1 cellular context compared by ENCODE assay signal in the genomic region with DNA sequence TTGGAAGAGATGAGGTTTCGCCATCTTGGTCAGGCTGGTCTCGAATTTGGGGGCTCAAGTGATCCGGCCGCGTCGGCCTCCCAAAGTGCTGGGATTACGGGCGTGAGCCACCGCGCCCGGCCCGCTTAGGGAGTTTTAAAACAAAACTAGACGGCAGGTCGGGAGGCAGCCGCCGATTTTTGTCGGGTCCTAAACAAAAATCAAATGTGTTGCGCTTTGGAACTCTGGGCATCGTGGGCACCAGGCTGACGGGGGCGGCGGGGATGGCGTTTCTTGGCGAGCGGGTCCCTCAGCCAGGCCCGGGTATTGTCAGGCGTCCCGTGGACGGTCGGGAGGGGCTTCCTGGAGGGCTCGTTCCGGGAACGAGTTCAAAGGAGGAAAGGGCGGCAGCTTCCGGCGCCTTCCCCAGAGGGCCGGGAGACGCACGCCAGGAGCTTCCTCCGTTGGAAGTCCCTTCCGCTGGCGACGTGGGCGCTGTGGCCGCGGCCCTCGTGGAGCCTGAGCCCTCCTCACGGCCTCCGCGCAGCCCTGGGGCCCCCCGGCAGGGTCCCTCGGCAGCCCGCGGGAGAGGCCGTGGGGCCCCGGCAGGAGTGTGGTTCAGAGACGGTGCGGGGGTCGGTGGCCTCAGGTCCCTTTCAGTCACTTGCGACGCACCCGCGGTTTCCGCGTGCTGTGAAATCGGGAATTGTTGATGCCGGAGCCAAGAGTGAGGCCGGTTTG.
TF ChIP-seq lines count a peak whose summit lies in the region.

No MANE protein-coding gene starts in this region.

TF ChIP-seq in HepG2, 621 proteins besides CTCF, POLR2A, EP300 and RAD21 (continued from another document and continues in another):
- TF ChIP-seq, protein P1, sequence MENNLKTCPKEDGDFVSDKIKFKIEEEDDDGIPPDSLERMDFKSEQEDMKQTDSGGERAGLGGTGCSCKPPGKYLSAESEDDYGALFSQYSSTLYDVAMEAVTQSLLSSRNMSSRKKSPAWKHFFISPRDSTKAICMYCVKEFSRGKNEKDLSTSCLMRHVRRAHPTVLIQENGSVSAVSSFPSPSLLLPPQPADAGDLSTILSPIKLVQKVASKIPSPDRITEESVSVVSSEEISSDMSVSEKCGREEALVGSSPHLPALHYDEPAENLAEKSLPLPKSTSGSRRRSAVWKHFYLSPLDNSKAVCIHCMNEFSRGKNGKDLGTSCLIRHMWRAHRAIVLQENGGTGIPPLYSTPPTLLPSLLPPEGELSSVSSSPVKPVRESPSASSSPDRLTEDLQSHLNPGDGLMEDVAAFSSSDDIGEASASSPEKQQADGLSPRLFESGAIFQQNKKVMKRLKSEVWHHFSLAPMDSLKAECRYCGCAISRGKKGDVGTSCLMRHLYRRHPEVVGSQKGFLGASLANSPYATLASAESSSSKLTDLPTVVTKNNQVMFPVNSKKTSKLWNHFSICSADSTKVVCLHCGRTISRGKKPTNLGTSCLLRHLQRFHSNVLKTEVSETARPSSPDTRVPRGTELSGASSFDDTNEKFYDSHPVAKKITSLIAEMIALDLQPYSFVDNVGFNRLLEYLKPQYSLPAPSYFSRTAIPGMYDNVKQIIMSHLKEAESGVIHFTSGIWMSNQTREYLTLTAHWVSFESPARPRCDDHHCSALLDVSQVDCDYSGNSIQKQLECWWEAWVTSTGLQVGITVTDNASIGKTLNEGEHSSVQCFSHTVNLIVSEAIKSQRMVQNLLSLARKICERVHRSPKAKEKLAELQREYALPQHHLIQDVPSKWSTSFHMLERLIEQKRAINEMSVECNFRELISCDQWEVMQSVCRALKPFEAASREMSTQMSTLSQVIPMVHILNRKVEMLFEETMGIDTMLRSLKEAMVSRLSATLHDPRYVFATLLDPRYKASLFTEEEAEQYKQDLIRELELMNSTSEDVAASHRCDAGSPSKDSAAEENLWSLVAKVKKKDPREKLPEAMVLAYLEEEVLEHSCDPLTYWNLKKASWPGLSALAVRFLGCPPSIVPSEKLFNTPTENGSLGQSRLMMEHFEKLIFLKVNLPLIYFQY (CRISPR knock-in tag; IDR thresholded peaks at IDR 0.05; ENCODE audit: borderline replicate concordance): no peak
- TF ChIP-seq FOSL2 (CRISPR knock-in tag; IDR thresholded peaks at IDR 0.05) (no peak; the same call in 1 of the 2 replicates), ZNF282 (IDR thresholded peaks at IDR 0.05; ENCODE audit: partially characterized antibody) (no peak), ZC3H13 (CRISPR knock-in tag; IDR thresholded peaks at IDR 0.05) (peak; percentile 63; the same call in 1 of the 2 replicates), NPAS2 (CRISPR knock-in tag; IDR thresholded peaks at IDR 0.05; ENCODE audit: borderline replicate concordance) (no peak), ZNF335 (CRISPR knock-in tag; IDR thresholded peaks at IDR 0.05) (peak; percentile 88), CHD4 (IDR thresholded peaks at IDR 0.05; ENCODE audit: borderline replicate concordance, low read length) (no peak), SKI (IDR thresholded peaks at IDR 0.05; ENCODE audit: partially characterized antibody) (no peak), ATF7-NPFF (CRISPR knock-in tag; IDR thresholded peaks at IDR 0.05; ENCODE audit: low read depth) (peak; percentile 40), SIN3A (IDR thresholded peaks at IDR 0.05; ENCODE audit: borderline replicate concordance, low read depth, low read length) (0 out of 2 replicates have a peak, but pooled peaks have one; percentile 14), KDM6A (CRISPR knock-in tag; IDR thresholded peaks at IDR 0.05; ENCODE audit: low read depth) (no peak), ZNF350 (CRISPR knock-in tag; IDR thresholded peaks at IDR 0.05; ENCODE audit: borderline replicate concordance, low read depth) (no peak; the same call in 1 of the 2 replicates), DNMT3B (CRISPR knock-in tag; conservative IDR thresholded peaks at IDR 0.05) (no peak), ZKSCAN5 (CRISPR knock-in tag; IDR thresholded peaks at IDR 0.05) (no peak), ZNF552 (CRISPR knock-in tag; IDR thresholded peaks at IDR 0.05; ENCODE audit: borderline replicate concordance) (0 out of 2 replicates have a peak, but pooled peaks have one; percentile 14), KDM4B (CRISPR knock-in tag; IDR thresholded peaks at IDR 0.05) (no peak), ZNF879 (CRISPR knock-in tag; IDR thresholded peaks at IDR 0.05) (peak; percentile 86), SNRNP70 (IDR thresholded peaks at IDR 0.05; ENCODE audit: low read depth, low read length) (no peak), RNF2 (conservative IDR thresholded peaks at IDR 0.05; ENCODE audit: low read depth) (0 out of 2 replicates have a peak, but pooled peaks have one; percentile 19), ZNF549 (CRISPR knock-in tag; IDR thresholded peaks at IDR 0.05) (no peak), ATF7 (IDR thresholded peaks at IDR 0.05) (no peak), ATF7 (CRISPR knock-in tag; IDR thresholded peaks at IDR 0.05) (no peak), ZMAT3 (CRISPR knock-in tag; conservative IDR thresholded peaks at IDR 0.05) (peak; percentile 87), SP4 (CRISPR knock-in tag; IDR thresholded peaks at IDR 0.05) (peak; percentile 47; the same call in 1 of the 2 replicates), NR1H2 (CRISPR knock-in tag; IDR thresholded peaks at IDR 0.05; ENCODE audit: borderline replicate concordance, low read depth) (no peak), CBX1 (IDR thresholded peaks at IDR 0.05; ENCODE audit: low read depth) (no peak), SATB2 (CRISPR knock-in tag; IDR thresholded peaks at IDR 0.05) (0 out of 2 replicates have a peak, but pooled peaks have one; percentile 28), ZMYM2 (CRISPR knock-in tag; IDR thresholded peaks at IDR 0.05) (no peak), NRL (CRISPR knock-in tag; IDR thresholded peaks at IDR 0.05; ENCODE audit: borderline replicate concordance) (peak; percentile 60; the same call in 1 of the 2 replicates), SPEN (CRISPR knock-in tag; IDR thresholded peaks at IDR 0.05; ENCODE audit: low read depth) (peak; percentile 88), ZNF556 (CRISPR knock-in tag; IDR thresholded peaks at IDR 0.05; ENCODE audit: borderline replicate concordance) (no peak), MYNN (CRISPR knock-in tag; IDR thresholded peaks at IDR 0.05; ENCODE audit: low read depth) (no peak), DNMT1 (CRISPR knock-in tag; IDR thresholded peaks at IDR 0.05) (peak; percentile 21; the same call in 1 of the 2 replicates), PHB2 (IDR thresholded peaks at IDR 0.05; ENCODE audit: partially characterized antibody) (no peak), ZNF326 (CRISPR knock-in tag; IDR thresholded peaks at IDR 0.05; ENCODE audit: borderline replicate concordance) (no peak), ZNF24 (IDR thresholded peaks at IDR 0.05) (no peak)
- TF ChIP-seq, protein P2, sequence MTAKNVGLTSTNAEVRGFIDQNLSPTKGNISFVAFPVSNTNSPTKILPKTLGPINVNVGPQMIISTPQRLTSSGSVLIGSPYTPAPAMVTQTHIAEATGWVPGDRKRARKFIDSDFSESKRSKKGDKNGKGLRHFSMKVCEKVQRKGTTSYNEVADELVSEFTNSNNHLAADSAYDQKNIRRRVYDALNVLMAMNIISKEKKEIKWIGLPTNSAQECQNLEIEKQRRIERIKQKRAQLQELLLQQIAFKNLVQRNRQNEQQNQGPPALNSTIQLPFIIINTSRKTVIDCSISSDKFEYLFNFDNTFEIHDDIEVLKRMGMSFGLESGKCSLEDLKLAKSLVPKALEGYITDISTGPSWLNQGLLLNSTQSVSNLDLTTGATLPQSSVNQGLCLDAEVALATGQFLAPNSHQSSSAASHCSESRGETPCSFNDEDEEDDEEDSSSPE (CRISPR knock-in tag; IDR thresholded peaks at IDR 0.05): peak; percentile 17; the same call in 1 of the 2 replicates
- TF ChIP-seq, protein P3, sequence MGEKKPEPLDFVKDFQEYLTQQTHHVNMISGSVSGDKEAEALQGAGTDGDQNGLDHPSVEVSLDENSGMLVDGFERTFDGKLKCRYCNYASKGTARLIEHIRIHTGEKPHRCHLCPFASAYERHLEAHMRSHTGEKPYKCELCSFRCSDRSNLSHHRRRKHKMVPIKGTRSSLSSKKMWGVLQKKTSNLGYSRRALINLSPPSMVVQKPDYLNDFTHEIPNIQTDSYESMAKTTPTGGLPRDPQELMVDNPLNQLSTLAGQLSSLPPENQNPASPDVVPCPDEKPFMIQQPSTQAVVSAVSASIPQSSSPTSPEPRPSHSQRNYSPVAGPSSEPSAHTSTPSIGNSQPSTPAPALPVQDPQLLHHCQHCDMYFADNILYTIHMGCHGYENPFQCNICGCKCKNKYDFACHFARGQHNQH (CRISPR knock-in tag; IDR thresholded peaks at IDR 0.05): peak; percentile 31; the same call in 1 of the 2 replicates
- TF ChIP-seq, protein P4, sequence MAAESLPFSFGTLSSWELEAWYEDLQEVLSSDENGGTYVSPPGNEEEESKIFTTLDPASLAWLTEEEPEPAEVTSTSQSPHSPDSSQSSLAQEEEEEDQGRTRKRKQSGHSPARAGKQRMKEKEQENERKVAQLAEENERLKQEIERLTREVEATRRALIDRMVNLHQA (CRISPR knock-in tag; IDR thresholded peaks at IDR 0.05): no peak
- TF ChIP-seq, protein P5, sequence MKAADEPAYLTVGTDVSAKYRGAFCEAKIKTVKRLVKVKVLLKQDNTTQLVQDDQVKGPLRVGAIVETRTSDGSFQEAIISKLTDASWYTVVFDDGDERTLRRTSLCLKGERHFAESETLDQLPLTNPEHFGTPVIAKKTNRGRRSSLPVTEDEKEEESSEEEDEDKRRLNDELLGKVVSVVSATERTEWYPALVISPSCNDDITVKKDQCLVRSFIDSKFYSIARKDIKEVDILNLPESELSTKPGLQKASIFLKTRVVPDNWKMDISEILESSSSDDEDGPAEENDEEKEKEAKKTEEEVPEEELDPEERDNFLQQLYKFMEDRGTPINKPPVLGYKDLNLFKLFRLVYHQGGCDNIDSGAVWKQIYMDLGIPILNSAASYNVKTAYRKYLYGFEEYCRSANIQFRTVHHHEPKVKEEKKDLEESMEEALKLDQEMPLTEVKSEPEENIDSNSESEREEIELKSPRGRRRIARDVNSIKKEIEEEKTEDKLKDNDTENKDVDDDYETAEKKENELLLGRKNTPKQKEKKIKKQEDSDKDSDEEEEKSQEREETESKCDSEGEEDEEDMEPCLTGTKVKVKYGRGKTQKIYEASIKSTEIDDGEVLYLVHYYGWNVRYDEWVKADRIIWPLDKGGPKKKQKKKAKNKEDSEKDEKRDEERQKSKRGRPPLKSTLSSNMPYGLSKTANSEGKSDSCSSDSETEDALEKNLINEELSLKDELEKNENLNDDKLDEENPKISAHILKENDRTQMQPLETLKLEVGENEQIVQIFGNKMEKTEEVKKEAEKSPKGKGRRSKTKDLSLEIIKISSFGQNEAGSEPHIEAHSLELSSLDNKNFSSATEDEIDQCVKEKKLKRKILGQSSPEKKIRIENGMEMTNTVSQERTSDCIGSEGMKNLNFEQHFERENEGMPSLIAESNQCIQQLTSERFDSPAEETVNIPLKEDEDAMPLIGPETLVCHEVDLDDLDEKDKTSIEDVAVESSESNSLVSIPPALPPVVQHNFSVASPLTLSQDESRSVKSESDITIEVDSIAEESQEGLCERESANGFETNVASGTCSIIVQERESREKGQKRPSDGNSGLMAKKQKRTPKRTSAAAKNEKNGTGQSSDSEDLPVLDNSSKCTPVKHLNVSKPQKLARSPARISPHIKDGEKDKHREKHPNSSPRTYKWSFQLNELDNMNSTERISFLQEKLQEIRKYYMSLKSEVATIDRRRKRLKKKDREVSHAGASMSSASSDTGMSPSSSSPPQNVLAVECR (CRISPR knock-in tag; IDR thresholded peaks at IDR 0.05; ENCODE audit: borderline replicate concordance): peak; percentile 79
- TF ChIP-seq, protein P6, sequence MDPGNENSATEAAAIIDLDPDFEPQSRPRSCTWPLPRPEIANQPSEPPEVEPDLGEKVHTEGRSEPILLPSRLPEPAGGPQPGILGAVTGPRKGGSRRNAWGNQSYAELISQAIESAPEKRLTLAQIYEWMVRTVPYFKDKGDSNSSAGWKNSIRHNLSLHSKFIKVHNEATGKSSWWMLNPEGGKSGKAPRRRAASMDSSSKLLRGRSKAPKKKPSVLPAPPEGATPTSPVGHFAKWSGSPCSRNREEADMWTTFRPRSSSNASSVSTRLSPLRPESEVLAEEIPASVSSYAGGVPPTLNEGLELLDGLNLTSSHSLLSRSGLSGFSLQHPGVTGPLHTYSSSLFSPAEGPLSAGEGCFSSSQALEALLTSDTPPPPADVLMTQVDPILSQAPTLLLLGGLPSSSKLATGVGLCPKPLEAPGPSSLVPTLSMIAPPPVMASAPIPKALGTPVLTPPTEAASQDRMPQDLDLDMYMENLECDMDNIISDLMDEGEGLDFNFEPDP (CRISPR knock-in tag; conservative IDR thresholded peaks at IDR 0.05): no peak
- TF ChIP-seq, protein P7, sequence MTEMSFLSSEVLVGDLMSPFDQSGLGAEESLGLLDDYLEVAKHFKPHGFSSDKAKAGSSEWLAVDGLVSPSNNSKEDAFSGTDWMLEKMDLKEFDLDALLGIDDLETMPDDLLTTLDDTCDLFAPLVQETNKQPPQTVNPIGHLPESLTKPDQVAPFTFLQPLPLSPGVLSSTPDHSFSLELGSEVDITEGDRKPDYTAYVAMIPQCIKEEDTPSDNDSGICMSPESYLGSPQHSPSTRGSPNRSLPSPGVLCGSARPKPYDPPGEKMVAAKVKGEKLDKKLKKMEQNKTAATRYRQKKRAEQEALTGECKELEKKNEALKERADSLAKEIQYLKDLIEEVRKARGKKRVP (CRISPR knock-in tag; IDR thresholded peaks at IDR 0.05): no peak
- TF ChIP-seq, protein P8, sequence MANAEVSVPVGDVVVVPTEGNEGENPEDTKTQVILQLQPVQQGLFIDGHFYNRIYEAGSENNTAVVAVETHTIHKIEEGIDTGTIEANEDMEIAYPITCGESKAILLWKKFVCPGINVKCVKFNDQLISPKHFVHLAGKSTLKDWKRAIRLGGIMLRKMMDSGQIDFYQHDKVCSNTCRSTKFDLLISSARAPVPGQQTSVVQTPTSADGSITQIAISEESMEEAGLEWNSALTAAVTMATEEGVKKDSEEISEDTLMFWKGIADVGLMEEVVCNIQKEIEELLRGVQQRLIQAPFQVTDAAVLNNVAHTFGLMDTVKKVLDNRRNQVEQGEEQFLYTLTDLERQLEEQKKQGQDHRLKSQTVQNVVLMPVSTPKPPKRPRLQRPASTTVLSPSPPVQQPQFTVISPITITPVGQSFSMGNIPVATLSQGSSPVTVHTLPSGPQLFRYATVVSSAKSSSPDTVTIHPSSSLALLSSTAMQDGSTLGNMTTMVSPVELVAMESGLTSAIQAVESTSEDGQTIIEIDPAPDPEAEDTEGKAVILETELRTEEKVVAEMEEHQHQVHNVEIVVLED (CRISPR knock-in tag; IDR thresholded peaks at IDR 0.05; ENCODE audit: borderline replicate concordance): peak; percentile 73; the same call in 1 of the 2 replicates
- TF ChIP-seq, protein P9, sequence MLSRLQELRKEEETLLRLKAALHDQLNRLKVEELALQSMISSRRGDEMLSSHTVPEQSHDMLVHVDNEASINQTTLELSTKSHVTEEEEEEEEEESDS (CRISPR knock-in tag; IDR thresholded peaks at IDR 0.05; ENCODE audit: borderline replicate concordance): no peak
- TF ChIP-seq, protein P10, sequence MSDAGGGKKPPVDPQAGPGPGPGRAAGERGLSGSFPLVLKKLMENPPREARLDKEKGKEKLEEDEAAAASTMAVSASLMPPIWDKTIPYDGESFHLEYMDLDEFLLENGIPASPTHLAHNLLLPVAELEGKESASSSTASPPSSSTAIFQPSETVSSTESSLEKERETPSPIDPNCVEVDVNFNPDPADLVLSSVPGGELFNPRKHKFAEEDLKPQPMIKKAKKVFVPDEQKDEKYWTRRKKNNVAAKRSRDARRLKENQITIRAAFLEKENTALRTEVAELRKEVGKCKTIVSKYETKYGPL (CRISPR knock-in tag; IDR thresholded peaks at IDR 0.05): no peak
